Comparison of ENCODE assay signal across 20 cellular contexts in genomic region chrX:21225643-21226042, GRCh38.
A peak's percentile ranks its signal among the peaks of the same experiment; 100 is the strongest.
DNase-seq lines count a peak whose midpoint lies in the region; ATAC-seq, FAIRE-seq and TF ChIP-seq lines count a peak whose summit lies in the region.
"Had no signal": no experiment of that assay in that cellular context is flagged by ENCODE, and none has a peak within 500 bp of the region (broad histone marks: within the 10 kb centered on the region; RNA-seq: fewer than 3 reads in every experiment).

No MANE protein-coding gene starts in this region.

- TF ChIP-seq EP300 in A549 (IDR thresholded peaks at IDR 0.05) (no peak), transverse colon (IDR thresholded peaks at IDR 0.05; ENCODE audit: low read depth) (no peak)

- H3K36me3 ChIP-seq in GM23248 (ENCODE audit: low read depth) (no peaks in the 10 kb centered on the region), transverse colon (no peaks in the 10 kb centered on the region)

- H3K27ac ChIP-seq in A549 (no peak overlapping the region), GM23248 (0 out of 2 replicates have a peak overlapping the region, but pooled peaks have one; percentile 21), transverse colon (no peak overlapping the region)

- H4K20me1 ChIP-seq in GM23248 (ENCODE audit: insufficient read depth): no peaks in the 10 kb centered on the region

- no peak for ATAC-seq in A549
- ATAC-seq: GM12878, HCT116, K562 had no signal

- H3K4me1 ChIP-seq in A549: no peaks in the 10 kb centered on the region; the same call in 2 of the 3 replicates
- 0 out of 2 replicates have a peak, but pooled peaks cover 7% of the 10 kb centered on the region for H3K4me1 ChIP-seq in GM23248 (ENCODE audit: insufficient read depth)
- no peaks in the 10 kb centered on the region for H3K4me1 ChIP-seq in transverse colon

- in situ Hi-C loops in GM23248 (cut with MboI): no loop called here
- in situ Hi-C loops in transverse colon (cut with MboI; ENCODE audit: low pct_ligation_motif_present in 1 of 4, low pct_unique_long_range_greater_than_20kb in 1 of 4, low sequenced_read_pairs in 3 of 4): no loop called here

- H3K27me3 ChIP-seq in GM23248 (replicated peaks; ENCODE audit: insufficient read depth) (no peaks in the 10 kb centered on the region), transverse colon (no peaks in the 10 kb centered on the region)

- TF ChIP-seq POLR2A in A549 (IDR thresholded peaks at IDR 0.05; ENCODE audit: low read length) (no peak), transverse colon (IDR thresholded peaks at IDR 0.05) (no peak)

- peaks cover 15% of the 10 kb centered on the region; the same call in 1 of the 2 replicates for H3F3A ChIP-seq in GM23248 (ENCODE audit: insufficient read depth)

- 41% methylated on average over 1 of the region's 1 CpG for WGBS in A549 (ENCODE audit: missing lambda C conversion rate)
- WGBS in GM23248 (ENCODE audit: low coverage in 1 of 2, low lambda C conversion rate in 2 of 2, missing lambda C conversion rate in 2 of 2), 2 experiments: 0% methylated on average over 1 of the region's 1 CpG
- WGBS in transverse colon (ENCODE audit: low coverage in 1 of 2), 2 donors: 78% methylated on average over 1 of the region's 1 CpG; no CpG with 5 or more reads in 1 of the 2 donors

- intact Hi-C loops in transverse colon (cut with DNase I; ENCODE audit: low total_unique reads): no loop called here

- H3K4me2 ChIP-seq in A549: no peak overlapping the region
- H3K4me2 ChIP-seq in GM23248 (ENCODE audit: unreplicated experiment): no peak overlapping the region
- H3K4me2 ChIP-seq: SK-N-SH had no signal

- FAIRE-seq in A549 (lab: Jason Lieb, UNC): peak; percentile 63
- FAIRE-seq: GM12878, K562 had no signal

- H3K9me3 ChIP-seq in A549 (no peaks in the 10 kb centered on the region), GM23248 (ENCODE audit: low read depth) (no peaks in the 10 kb centered on the region), transverse colon (no peaks in the 10 kb centered on the region)
- H3K9me3 ChIP-seq: SK-N-SH had no signal

- H3K9ac ChIP-seq in GM23248: no peak overlapping the region
- H3K9ac ChIP-seq: SK-N-SH had no signal

- CTCF ChIA-PET in A549 (lab: Yijun Ruan, JAX): interaction anchor here (0.9 kb wide), 1 partner anchor 13 kb away, joined by 3 read pairs; no protein-coding TSS in a partner anchor

- TF ChIP-seq RAD21 in A549 (conservative IDR thresholded peaks at IDR 0.05 in 1 of 2, IDR thresholded peaks at IDR 0.05 in 1 of 2): no peak

- POLR2A ChIA-PET in A549 (lab: Yijun Ruan, JAX): no interaction called here

- TF ChIP-seq CTCF in A549 (IDR thresholded peaks at IDR 0.05) (no peak), fibroblast of the aortic adventitia (IDR thresholded peaks at IDR 0.05; ENCODE audit: insufficient read depth, low read length) (no peak), transverse colon (IDR thresholded peaks at IDR 0.05) (no peak)

- no peaks in the 10 kb centered on the region for H3K79me2 ChIP-seq in GM23248 (ENCODE audit: insufficient read depth)

- H3K4me3 ChIP-seq in A549 (no peak overlapping the region), GM23248 (no peak overlapping the region), fibroblast of the aortic adventitia (ENCODE audit: low read depth, low read length) (no peak overlapping the region), transverse colon (no peak overlapping the region)
- H3K4me3 ChIP-seq: GM12878, K562 had no signal

- no peaks in the 10 kb centered on the region for H3K9me2 ChIP-seq in GM23248 (ENCODE audit: insufficient read depth)
- H3K9me2 ChIP-seq: SK-N-SH had no signal

- no peak for DNase-seq in A549 (ENCODE audit: low read depth in 1 of 2, low spot score in 1 of 2)
- DNase-seq in GM23248: peak; percentile 60
- DNase-seq in RKO (ENCODE audit: low spot score): peak; percentile 12
- peak; percentile 15 for DNase-seq in fibroblast of the aortic adventitia (ENCODE audit: low read depth)
- no peak for DNase-seq in transverse colon
- no peak for DNase-seq in COLO829 (ENCODE audit: low spot score)
- DNase-seq in activated CD8-positive, alpha-beta memory T cell treated with anti-CD3 and anti-CD28 coated beads, Interleukin-2, amount 50 U/mL, for 4 hours: no peak
- no peak for DNase-seq in NCI-H2029 (lab: John Stamatoyannopoulos, UW)
- DNase-seq: C1 segment of cervical spinal cord, DMS 273 treated with DMSO at 0.1 percent for 48 hours, NCI-H1417 treated with DMSO at 0.1 percent for 48 hours, NCI-H1930, NCI-H2171, NCI-H510A, NCI-H774, Right ventricle myocardium superior, SK-N-SH had no signal

- no peak overlapping the region for H2AFZ ChIP-seq in GM23248

TF ChIP-seq in A549, 52 proteins besides CTCF, POLR2A, EP300 and RAD21:
- TF ChIP-seq FOSL2 (IDR thresholded peaks at IDR 0.05) (no peak), FOSL2 (CRISPR knock-in tag; IDR thresholded peaks at IDR 0.05) (no peak), CHD2 (IDR thresholded peaks at IDR 0.05; ENCODE audit: low read length, partially characterized antibody) (no peak), POLR2AphosphoS2 (conservative IDR thresholded peaks at IDR 0.05; ENCODE audit: low read length) (no peak), BCL3 (IDR thresholded peaks at IDR 0.05) (no peak), SREBF2 (IDR thresholded peaks at IDR 0.05) (no peak), KDM5A (IDR thresholded peaks at IDR 0.05) (no peak)

Comparison
In these comparisons a context has a peak if more than half of its experiments do, and no peak if none do; other contexts are left out.
1. DNase-seq: peak in GM23248 (single experiment), RKO (single experiment) and fibroblast of the aortic adventitia (single experiment); none in A549 (0 of 2), transverse colon (single experiment), COLO829 (single experiment), activated CD8-positive, alpha-beta memory T cell treated with anti-CD3 and anti-CD28 coated beads, Interleukin-2, amount 50 U/mL, for 4 hours (single experiment) and NCI-H2029 (single experiment).